Comparison of ENCODE assay signal across 20 cellular contexts in genomic region chr4:115850799-115851509, GRCh38.
DNase-seq lines count a peak whose midpoint lies in the region; ATAC-seq and TF ChIP-seq lines count a peak whose summit lies in the region.
"Had no signal": no experiment of that assay in that cellular context is flagged by ENCODE, and none has a peak within 500 bp of the region (broad histone marks: within the 10 kb centered on the region; RNA-seq: fewer than 3 reads in every experiment).

No MANE protein-coding gene starts in this region.

- H3K4me1 ChIP-seq in neuronal stem cell (ENCODE audit: control insufficient read depth in 2 of 2, insufficient read depth in 1 of 2, low read depth in 1 of 2, low read length in 2 of 2): peaks cover 0 to 2% of the 10 kb centered on the region in 2 donors
- H3K4me1 ChIP-seq in left lung: no peaks in the 10 kb centered on the region
- H3K4me1 ChIP-seq in vagina: no peaks in the 10 kb centered on the region
- H3K4me1 ChIP-seq: adrenal gland, BE2C, foreskin keratinocyte, HAP-1 had no signal

- H2AFZ ChIP-seq in neuronal stem cell (ENCODE audit: low read length): peak overlapping the region; percentile 35

- no peak overlapping the region for H3K27ac ChIP-seq in neuronal stem cell (replicated peaks; ENCODE audit: low read length)
- no peak overlapping the region for H3K27ac ChIP-seq in left lung
- no peak overlapping the region for H3K27ac ChIP-seq in vagina
- H3K27ac ChIP-seq: adrenal gland, foreskin keratinocyte, SK-N-MC had no signal

- H3K27me3 ChIP-seq in neuronal stem cell (ENCODE audit: control insufficient read depth in 3 of 3, insufficient read depth in 3 of 3, low read depth in 1 of 3, low read length in 3 of 3) (no peaks in the 10 kb centered on the region), left lung (no peaks in the 10 kb centered on the region), vagina (no peaks in the 10 kb centered on the region)
- H3K27me3 ChIP-seq: adrenal gland, BE2C, foreskin keratinocyte had no signal

- H2BK12ac ChIP-seq in neuronal stem cell (ENCODE audit: low read length): no peak overlapping the region

- no peak overlapping the region for H4K91ac ChIP-seq in neuronal stem cell (ENCODE audit: low read depth, low read length, poor library complexity)

- no peak overlapping the region for H3K18ac ChIP-seq in neuronal stem cell (ENCODE audit: low read length)

- H3K4me2 ChIP-seq in neuronal stem cell (ENCODE audit: insufficient read depth, low read length, poor library complexity, severe bottlenecking): no peak overlapping the region

- H3K36me3 ChIP-seq in neuronal stem cell (replicated peaks in 1 of 2; ENCODE audit: control insufficient read depth in 2 of 2, insufficient read depth in 2 of 2, low read length in 2 of 2) (no peaks in the 10 kb centered on the region), left lung (no peaks in the 10 kb centered on the region), vagina (no peaks in the 10 kb centered on the region)
- H3K36me3 ChIP-seq: adrenal gland, BE2C, HAP-1 had no signal

- no peak overlapping the region for H3K4ac ChIP-seq in neuronal stem cell (ENCODE audit: low read length)

- no peak overlapping the region for H2AK5ac ChIP-seq in neuronal stem cell (ENCODE audit: low read depth, low read length)

- intact Hi-C loops in left lung (cut with DNase I): no loop called here
- intact Hi-C loops in vagina (cut with DNase I): no loop called here

- H2BK15ac ChIP-seq in neuronal stem cell (ENCODE audit: low read length): no peak overlapping the region

- H3K9me3 ChIP-seq in neuronal stem cell (replicated peaks in 1 of 2; ENCODE audit: control insufficient read depth in 2 of 2, insufficient read depth in 1 of 2, low read depth in 1 of 2, low read length in 2 of 2): no peaks in the 10 kb centered on the region
- H3K9me3 ChIP-seq in left lung: no peaks in the 10 kb centered on the region
- H3K9me3 ChIP-seq in vagina: no peaks in the 10 kb centered on the region
- H3K9me3 ChIP-seq: adrenal gland, BE2C, HAP-1 had no signal

- no peak overlapping the region for H3K9ac ChIP-seq in neuronal stem cell (ENCODE audit: low read depth, low read length, poor library complexity)

- H3K14ac ChIP-seq in neuronal stem cell (ENCODE audit: low read length): no peak overlapping the region

- no peak overlapping the region for H3K23ac ChIP-seq in neuronal stem cell (ENCODE audit: low read depth, low read length, poor library complexity)

- no peaks in the 10 kb centered on the region for H3K79me1 ChIP-seq in neuronal stem cell (ENCODE audit: low read depth, low read length)

- no peak for DNase-seq in neuronal stem cell (ENCODE audit: low spot score)
- no peak for DNase-seq in left lung
- DNase-seq in vagina (ENCODE audit: extremely low spot score in 2 of 2): no peak
- no peak for DNase-seq in activated T-cell treated with anti-CD3 and anti-CD28 coated beads, Interleukin-2, amount 50 U/mL, for 1 hour
- no peak for DNase-seq in central memory CD4-positive, alpha-beta T cell
- DNase-seq: activated CD4-positive, alpha-beta T cell treated with anti-CD3 and anti-CD28 coated beads, Interleukin-2, amount 50 U/mL, for 48 hours; adrenal gland; BE2C; DMS153; foreskin keratinocyte; NCI-H1436; OCI-M1; substantia nigra had no signal

- no peak overlapping the region for H2BK120ac ChIP-seq in neuronal stem cell (ENCODE audit: low read depth, low read length)

- no peak overlapping the region for H4K8ac ChIP-seq in neuronal stem cell (ENCODE audit: low read depth, low read length)

- no peak overlapping the region for H2BK5ac ChIP-seq in neuronal stem cell (ENCODE audit: low read length)

- H3K4me3 ChIP-seq in neuronal stem cell (ENCODE audit: low read length in 2 of 2) (no peak overlapping the region), left lung (no peak overlapping the region), vagina (no peak overlapping the region)
- H3K4me3 ChIP-seq: adrenal gland, HAP-1, lung, SK-N-MC had no signal

- ATAC-seq in GM18873 (IDR thresholded peaks at IDR 0.05; ENCODE audit: low FRiP score, unreplicated experiment) (peak; percentile 45), HG02588 (IDR thresholded peaks at IDR 0.05; ENCODE audit: unreplicated experiment) (peak; percentile 75), HG03103 (IDR thresholded peaks at IDR 0.05; ENCODE audit: low read depth, unreplicated experiment) (peak; percentile 41), left lung (no peak)
- ATAC-seq: natural killer cell treated with Interleukin-12 subunit alpha and Interleukin-12 subunit beta and Interleukin-15 and Interleukin-18, amount 100 ng/mL, for 72 hours had no signal

- TF ChIP-seq CTCF in left lung (IDR thresholded peaks at IDR 0.05) (no peak), vagina (IDR thresholded peaks at IDR 0.05) (no peak)

- no peak for TF ChIP-seq POLR2A in vagina (IDR thresholded peaks at IDR 0.05)

- no CpG with 5 or more reads among the region's 5 CpGs for WGBS in neuronal stem cell (ENCODE audit: extremely low coverage in 2 of 2, insufficient read length in 2 of 2, insufficient replicate concordance in 1 of 2), 2 donors
